Comparison of ENCODE assay signal across 1 cellular context in the genomic region with DNA sequence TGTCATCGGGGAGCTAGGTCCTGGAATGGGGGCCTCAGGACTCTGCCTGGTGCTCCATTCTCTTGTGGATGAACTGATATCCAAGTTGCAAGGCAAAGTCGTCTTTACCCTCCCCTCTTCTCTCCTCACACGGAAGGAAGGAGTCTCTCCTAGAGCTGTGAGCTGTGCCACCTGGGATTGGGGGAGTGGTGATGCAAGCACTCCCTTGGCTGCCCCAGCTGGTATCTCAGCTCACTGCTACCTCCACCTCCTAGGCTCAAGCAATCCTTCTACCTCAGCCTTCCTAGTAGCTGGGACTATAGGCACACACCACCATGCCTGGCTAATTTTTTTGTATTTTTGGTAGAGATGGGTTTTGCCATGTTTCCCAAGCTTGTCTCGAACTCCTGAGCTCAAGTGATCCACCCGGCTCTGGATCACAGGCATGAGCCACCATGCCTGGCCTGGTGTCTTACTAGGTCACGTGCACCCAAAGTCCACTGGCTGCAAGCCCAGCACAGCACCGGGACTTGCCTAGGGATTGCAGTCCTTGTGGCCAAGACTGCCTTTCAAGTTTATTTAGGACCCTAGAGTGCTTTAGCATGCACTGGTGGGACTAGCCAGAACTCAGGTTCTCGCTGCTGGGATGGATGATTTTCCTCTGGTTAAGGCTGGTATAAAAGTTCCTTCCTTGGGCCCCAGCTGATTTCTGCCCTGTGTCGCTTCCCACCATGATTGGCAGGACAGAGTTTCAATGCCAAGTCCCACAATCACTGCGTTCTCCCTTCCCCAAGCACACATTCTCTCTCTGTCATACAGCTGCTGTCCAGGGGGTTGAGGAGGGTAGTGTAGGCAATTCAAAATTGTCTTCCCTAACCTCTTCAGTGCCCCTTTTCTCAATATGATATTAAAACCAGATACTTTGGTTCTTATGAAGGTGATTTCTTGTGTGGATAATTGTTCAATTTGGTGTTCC.
TF ChIP-seq lines count a peak whose summit lies in the region.

No MANE protein-coding gene starts in this region.

TF ChIP-seq in K562, 482 proteins besides CTCF, POLR2A, EP300 and RAD21:
- TF ChIP-seq, protein P1, sequence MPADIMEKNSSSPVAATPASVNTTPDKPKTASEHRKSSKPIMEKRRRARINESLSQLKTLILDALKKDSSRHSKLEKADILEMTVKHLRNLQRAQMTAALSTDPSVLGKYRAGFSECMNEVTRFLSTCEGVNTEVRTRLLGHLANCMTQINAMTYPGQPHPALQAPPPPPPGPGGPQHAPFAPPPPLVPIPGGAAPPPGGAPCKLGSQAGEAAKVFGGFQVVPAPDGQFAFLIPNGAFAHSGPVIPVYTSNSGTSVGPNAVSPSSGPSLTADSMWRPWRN (IDR thresholded peaks at IDR 0.05; ENCODE audit: low read depth) = no peak
- TF ChIP-seq HDAC6 (IDR thresholded peaks at IDR 0.05; ENCODE audit: low read depth, low read length) (no peak), PHB2 (IDR thresholded peaks at IDR 0.05; ENCODE audit: low read depth) (no peak), ZSCAN32 (CRISPR knock-in tag; IDR thresholded peaks at IDR 0.05) (no peak), CTBP1 (IDR thresholded peaks at IDR 0.05; ENCODE audit: borderline replicate concordance) (no peak), SP1 (CRISPR knock-in tag; IDR thresholded peaks at IDR 0.05) (no peak), SLC30A9 (CRISPR knock-in tag; IDR thresholded peaks at IDR 0.05) (no peak), ZFP1 (CRISPR knock-in tag; IDR thresholded peaks at IDR 0.05) (no peak), ZNF77 (CRISPR knock-in tag; IDR thresholded peaks at IDR 0.05) (no peak), SP2 (IDR thresholded peaks at IDR 0.05; ENCODE audit: extremely low read depth, low read depth, low read length, poor library complexity, severe bottlenecking) (no peak), ZNF780A (CRISPR knock-in tag; IDR thresholded peaks at IDR 0.05) (no peak), ZNF408 (CRISPR knock-in tag; IDR thresholded peaks at IDR 0.05; ENCODE audit: low read depth) (no peak), FOXK1 (CRISPR knock-in tag; IDR thresholded peaks at IDR 0.05; ENCODE audit: borderline replicate concordance) (no peak), PHF21A (IDR thresholded peaks at IDR 0.05; ENCODE audit: borderline replicate concordance, low read depth) (no peak), ZNF263 (CRISPR knock-in tag; IDR thresholded peaks at IDR 0.05; ENCODE audit: borderline replicate concordance) (no peak), PTBP1 (IDR thresholded peaks at IDR 0.05; ENCODE audit: low read depth, low read length) (no peak), POLR2B (IDR thresholded peaks at IDR 0.05; ENCODE audit: low read depth, partially characterized antibody) (no peak)
- TF ChIP-seq, protein P2, sequence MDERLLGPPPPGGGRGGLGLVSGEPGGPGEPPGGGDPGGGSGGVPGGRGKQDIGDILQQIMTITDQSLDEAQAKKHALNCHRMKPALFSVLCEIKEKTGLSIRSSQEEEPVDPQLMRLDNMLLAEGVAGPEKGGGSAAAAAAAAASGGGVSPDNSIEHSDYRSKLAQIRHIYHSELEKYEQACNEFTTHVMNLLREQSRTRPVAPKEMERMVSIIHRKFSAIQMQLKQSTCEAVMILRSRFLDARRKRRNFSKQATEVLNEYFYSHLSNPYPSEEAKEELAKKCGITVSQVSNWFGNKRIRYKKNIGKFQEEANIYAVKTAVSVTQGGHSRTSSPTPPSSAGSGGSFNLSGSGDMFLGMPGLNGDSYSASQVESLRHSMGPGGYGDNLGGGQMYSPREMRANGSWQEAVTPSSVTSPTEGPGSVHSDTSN (CRISPR knock-in tag; IDR thresholded peaks at IDR 0.05; ENCODE audit: low read depth) = no peak
- TF ChIP-seq, protein P2 (tag; conservative IDR thresholded peaks at IDR 0.05; ENCODE audit: low read depth) = no peak
- TF ChIP-seq, protein P3, sequence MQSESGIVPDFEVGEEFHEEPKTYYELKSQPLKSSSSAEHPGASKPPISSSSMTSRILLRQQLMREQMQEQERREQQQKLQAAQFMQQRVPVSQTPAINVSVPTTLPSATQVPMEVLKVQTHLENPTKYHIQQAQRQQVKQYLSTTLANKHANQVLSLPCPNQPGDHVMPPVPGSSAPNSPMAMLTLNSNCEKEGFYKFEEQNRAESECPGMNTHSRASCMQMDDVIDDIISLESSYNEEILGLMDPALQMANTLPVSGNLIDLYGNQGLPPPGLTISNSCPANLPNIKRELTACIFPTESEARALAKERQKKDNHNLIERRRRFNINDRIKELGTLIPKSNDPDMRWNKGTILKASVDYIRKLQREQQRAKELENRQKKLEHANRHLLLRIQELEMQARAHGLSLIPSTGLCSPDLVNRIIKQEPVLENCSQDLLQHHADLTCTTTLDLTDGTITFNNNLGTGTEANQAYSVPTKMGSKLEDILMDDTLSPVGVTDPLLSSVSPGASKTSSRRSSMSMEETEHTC (IDR thresholded peaks at IDR 0.05) = no peak
- TF ChIP-seq, protein P4, sequence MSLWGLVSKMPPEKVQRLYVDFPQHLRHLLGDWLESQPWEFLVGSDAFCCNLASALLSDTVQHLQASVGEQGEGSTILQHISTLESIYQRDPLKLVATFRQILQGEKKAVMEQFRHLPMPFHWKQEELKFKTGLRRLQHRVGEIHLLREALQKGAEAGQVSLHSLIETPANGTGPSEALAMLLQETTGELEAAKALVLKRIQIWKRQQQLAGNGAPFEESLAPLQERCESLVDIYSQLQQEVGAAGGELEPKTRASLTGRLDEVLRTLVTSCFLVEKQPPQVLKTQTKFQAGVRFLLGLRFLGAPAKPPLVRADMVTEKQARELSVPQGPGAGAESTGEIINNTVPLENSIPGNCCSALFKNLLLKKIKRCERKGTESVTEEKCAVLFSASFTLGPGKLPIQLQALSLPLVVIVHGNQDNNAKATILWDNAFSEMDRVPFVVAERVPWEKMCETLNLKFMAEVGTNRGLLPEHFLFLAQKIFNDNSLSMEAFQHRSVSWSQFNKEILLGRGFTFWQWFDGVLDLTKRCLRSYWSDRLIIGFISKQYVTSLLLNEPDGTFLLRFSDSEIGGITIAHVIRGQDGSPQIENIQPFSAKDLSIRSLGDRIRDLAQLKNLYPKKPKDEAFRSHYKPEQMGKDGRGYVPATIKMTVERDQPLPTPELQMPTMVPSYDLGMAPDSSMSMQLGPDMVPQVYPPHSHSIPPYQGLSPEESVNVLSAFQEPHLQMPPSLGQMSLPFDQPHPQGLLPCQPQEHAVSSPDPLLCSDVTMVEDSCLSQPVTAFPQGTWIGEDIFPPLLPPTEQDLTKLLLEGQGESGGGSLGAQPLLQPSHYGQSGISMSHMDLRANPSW (CRISPR knock-in tag; IDR thresholded peaks at IDR 0.05) = no peak
